21 cellular contexts compared by ENCODE assay signal in genomic region chr22:28243539-28243938, GRCh38.
A peak's percentile ranks its signal among the peaks of the same experiment; 100 is the strongest.
DNase-seq lines count a peak whose midpoint lies in the region; ATAC-seq and TF ChIP-seq lines count a peak whose summit lies in the region.
"Had no signal": no experiment of that assay in that cellular context is flagged by ENCODE, and none has a peak within 500 bp of the region (broad histone marks: within the 10 kb centered on the region; RNA-seq: fewer than 3 reads in every experiment).

No MANE protein-coding gene starts in this region.

- H3K27ac Mint-ChIP-seq in natural killer cell = no peak overlapping the region
- H3K27ac Mint-ChIP-seq: activated CD4-positive, alpha-beta memory T cell treated with anti-CD3 and anti-CD28 coated beads, Interleukin-2, amount 10 ng/mL, durations not matched to agents 7 days and 5 days; activated naive CD4-positive, alpha-beta T cell treated with anti-CD3 and anti-CD28 coated beads, Interleukin-2, amount 10 ng/mL, durations not matched to agents 7 days and 5 days; stimulated activated naive B cell treated with anti-CD40 and anti-IgM and Interleukin-4, amounts not matched to agents 10 μg/mL and 1 μg/mL and 100 μg/mL, for 72 hours; WTC11 had no signal

- no peak overlapping the region for H3K9ac ChIP-seq in trophoblast cell (ENCODE audit: low read length)
- H3K9ac ChIP-seq: parathyroid adenoma had no signal

- H3K4me1 Mint-ChIP-seq in natural killer cell = no peaks in the 10 kb centered on the region
- H3K4me1 Mint-ChIP-seq: activated CD4-positive, alpha-beta memory T cell treated with anti-CD3 and anti-CD28 coated beads, Interleukin-2, amount 10 ng/mL, durations not matched to agents 7 days and 5 days; activated naive CD4-positive, alpha-beta T cell treated with anti-CD3 and anti-CD28 coated beads, Interleukin-2, amount 10 ng/mL, durations not matched to agents 7 days and 5 days; WTC11 had no signal

- no peak overlapping the region for H4K12ac ChIP-seq in trophoblast cell (ENCODE audit: low read depth, low read length)

- peaks cover 16 to 26% of the 10 kb centered on the region in 2 donors for H3K27me3 Mint-ChIP-seq in natural killer cell (ENCODE audit: low read depth in 2 of 2)
- H3K27me3 Mint-ChIP-seq: activated naive CD4-positive, alpha-beta T cell treated with anti-CD3 and anti-CD28 coated beads, Interleukin-2, amount 10 ng/mL, durations not matched to agents 7 days and 5 days had no signal

- H3K4me1 ChIP-seq in trophoblast cell (ENCODE audit: control insufficient read depth in 1 of 2, insufficient read depth in 2 of 2, low read length in 2 of 2) = peaks cover 5 to 11% of the 10 kb centered on the region in 2 experiments
- H3K4me1 ChIP-seq: tibial artery had no signal

- no peak overlapping the region for H4K8ac ChIP-seq in trophoblast cell (ENCODE audit: low read depth, low read length)

- WGBS in trophoblast cell (ENCODE audit: extremely low coverage, insufficient coverage, insufficient read length) = no CpG with 5 or more reads among the region's 3 CpGs

- no peak overlapping the region for H3K23ac ChIP-seq in trophoblast cell (ENCODE audit: low read length)

- peaks cover 4% of the 10 kb centered on the region for H3K79me1 ChIP-seq in trophoblast cell (ENCODE audit: low read length)

- DNase-seq in HCEC 1CT (peak; percentile 67), astrocyte of the hippocampus (ENCODE audit: low read depth, low spot score) (peak; percentile 81), iris pigment epithelial cell (ENCODE audit: low read depth) (peak; percentile 74), trophoblast cell (no peak), cerebellar cortex (ENCODE audit: low spot score) (no peak), natural killer cell (no peak), hippocampal formation (lab: John Stamatoyannopoulos, UW) (no peak), NCI-H1417 (lab: John Stamatoyannopoulos, UW) (no peak)
- DNase-seq: activated CD4-positive, alpha-beta memory T cell treated with anti-CD3 and anti-CD28 coated beads, Interleukin-2, amount 10 ng/mL, durations not matched to agents 7 days and 5 days; activated naive CD4-positive, alpha-beta T cell treated with anti-CD3 and anti-CD28 coated beads, Interleukin-2, amount 10 ng/mL, durations not matched to agents 7 days and 5 days; activated T-cell treated with anti-CD3 and anti-CD28 coated beads, Interleukin-2, amount 50 U/mL, for 1 hour; dorsolateral prefrontal cortex; KG1; left ventricle myocardium superior; SIG-M5; sigmoid colon; stimulated activated naive B cell treated with anti-CD40 and anti-IgM and Interleukin-4, amounts not matched to agents 10 μg/mL and 1 μg/mL and 100 μg/mL, for 72 hours; T-helper 2 cell; tibial artery had no signal

- H3K9me3 ChIP-seq in trophoblast cell (ENCODE audit: insufficient read depth, low read depth, low read length) = no peaks in the 10 kb centered on the region
- H3K9me3 ChIP-seq: sigmoid colon, tibial artery had no signal

- intact Hi-C loops in natural killer cell (cut with micrococcal nuclease) = no loop called here

- no peaks in the 10 kb centered on the region for H3K79me2 ChIP-seq in trophoblast cell (ENCODE audit: control insufficient read depth, insufficient read depth, low read length, poor library complexity)
- H3K79me2 ChIP-seq: parathyroid adenoma had no signal

- H3K4ac ChIP-seq in trophoblast cell (ENCODE audit: low read depth, low read length) = no peak overlapping the region

- no peak overlapping the region for H2AFZ ChIP-seq in trophoblast cell (ENCODE audit: insufficient read depth, low read length, poor library complexity)
- H2AFZ ChIP-seq: parathyroid adenoma had no signal

- peak overlapping the region; percentile 30 for H3K4me2 ChIP-seq in trophoblast cell (ENCODE audit: low read length)

- no peak for ATAC-seq in natural killer cell
- ATAC-seq: left ventricle myocardium superior; stimulated activated naive B cell treated with anti-CD40 and anti-IgM and Interleukin-4, amounts not matched to agents 10 μg/mL and 1 μg/mL and 100 μg/mL, for 72 hours; WTC11 had no signal

- no peak overlapping the region for H4K91ac ChIP-seq in trophoblast cell (ENCODE audit: low read depth, low read length)

- H3K27ac ChIP-seq in trophoblast cell (ENCODE audit: low read depth, low read length) = peak overlapping the region; percentile 69
- H3K27ac ChIP-seq: dorsolateral prefrontal cortex, parathyroid adenoma, sigmoid colon, tibial artery had no signal

- H2AK5ac ChIP-seq in trophoblast cell (ENCODE audit: low read length) = no peak overlapping the region

- no peak overlapping the region for H3K18ac ChIP-seq in trophoblast cell (ENCODE audit: low read length)

- no peak overlapping the region for H2BK5ac ChIP-seq in trophoblast cell (ENCODE audit: low read depth, low read length, poor library complexity)

- no peak overlapping the region for H2BK12ac ChIP-seq in trophoblast cell (ENCODE audit: low read length)

- H3K4me3 Mint-ChIP-seq in natural killer cell = no peak overlapping the region
- H3K4me3 Mint-ChIP-seq: activated CD4-positive, alpha-beta memory T cell treated with anti-CD3 and anti-CD28 coated beads, Interleukin-2, amount 10 ng/mL, durations not matched to agents 7 days and 5 days; activated naive CD4-positive, alpha-beta T cell treated with anti-CD3 and anti-CD28 coated beads, Interleukin-2, amount 10 ng/mL, durations not matched to agents 7 days and 5 days; stimulated activated naive B cell treated with anti-CD40 and anti-IgM and Interleukin-4, amounts not matched to agents 10 μg/mL and 1 μg/mL and 100 μg/mL, for 72 hours; WTC11 had no signal

- no peaks in the 10 kb centered on the region for H3K36me3 ChIP-seq in trophoblast cell (ENCODE audit: control insufficient read depth in 1 of 2, insufficient read depth in 2 of 2, low read length in 2 of 2)
- H3K36me3 ChIP-seq: sigmoid colon, tibial artery had no signal

- H3K9me3 Mint-ChIP-seq in natural killer cell = no peaks in the 10 kb centered on the region
- H3K9me3 Mint-ChIP-seq: activated CD4-positive, alpha-beta memory T cell treated with anti-CD3 and anti-CD28 coated beads, Interleukin-2, amount 10 ng/mL, durations not matched to agents 7 days and 5 days; activated naive CD4-positive, alpha-beta T cell treated with anti-CD3 and anti-CD28 coated beads, Interleukin-2, amount 10 ng/mL, durations not matched to agents 7 days and 5 days; WTC11 had no signal

- H3K27me3 ChIP-seq in trophoblast cell (ENCODE audit: insufficient read depth, low read length) = no peaks in the 10 kb centered on the region
- H3K27me3 ChIP-seq: dorsolateral prefrontal cortex, sigmoid colon, tibial artery had no signal

- H3K36me3 Mint-ChIP-seq in natural killer cell = no peaks in the 10 kb centered on the region
- H3K36me3 Mint-ChIP-seq: activated naive CD4-positive, alpha-beta T cell treated with anti-CD3 and anti-CD28 coated beads, Interleukin-2, amount 10 ng/mL, durations not matched to agents 7 days and 5 days; WTC11 had no signal

- H3K4me3 ChIP-seq in trophoblast cell (ENCODE audit: low read depth, low read length) = no peak overlapping the region
- H3K4me3 ChIP-seq: sigmoid colon, tibial artery had no signal

- no peak overlapping the region for H2BK120ac ChIP-seq in trophoblast cell (ENCODE audit: insufficient read depth, low read length, poor library complexity)

- no peak for TF ChIP-seq CTCF in natural killer cell (IDR thresholded peaks at IDR 0.05)

- no peak overlapping the region for H3K14ac ChIP-seq in trophoblast cell (ENCODE audit: low read length)

Comparison
In these comparisons a context has a peak if more than half of its experiments do, and no peak if none do; other contexts are left out.
1. DNase-seq: peak in HCEC 1CT (single experiment), astrocyte of the hippocampus (single experiment) and iris pigment epithelial cell (single experiment); none in trophoblast cell (0 of 2), cerebellar cortex (single experiment), natural killer cell (single experiment), hippocampal formation (0 of 2) and NCI-H1417 (0 of 3).